Comparison of ENCODE assay signal across 20 cellular contexts in genomic region chr2:31083204-31083993, GRCh38. TPM values are rescaled to one million over a fixed set of nuclear protein-coding genes. Genes with fewer than 3 reads are reported as not detected.
A peak's percentile ranks its signal among the peaks of the same experiment; 100 is the strongest.
DNase-seq lines count a peak whose midpoint lies in the region; ATAC-seq and TF ChIP-seq lines count a peak whose summit lies in the region.
"Had no signal": no experiment of that assay in that cellular context is flagged by ENCODE, and none has a peak within 500 bp of the region (broad histone marks: within the 10 kb centered on the region; RNA-seq: fewer than 3 reads in every experiment).

No MANE protein-coding gene starts in this region.

- no peaks in the 10 kb centered on the region for H3K36me3 Mint-ChIP-seq in type B pancreatic cell
- H3K36me3 Mint-ChIP-seq: CD4-positive, alpha-beta memory T cell had no signal

- H3K36me3 ChIP-seq in liver (ENCODE audit: control insufficient read depth in 4 of 4, insufficient read depth in 3 of 4, low read depth in 1 of 4, low read length in 3 of 4) = no peaks in the 10 kb centered on the region
- H3K36me3 ChIP-seq: BE2C, SJCRH30 had no signal

- no peak for TF ChIP-seq CTCF in epithelial cell of proximal tubule (conservative IDR thresholded peaks at IDR 0.05; ENCODE audit: low read depth, low read length)
- no peak for TF ChIP-seq CTCF in liver (IDR thresholded peaks at IDR 0.05; ENCODE audit: low read depth, low read length, missing input control)
- TF ChIP-seq CTCF in type B pancreatic cell (conservative IDR thresholded peaks at IDR 0.05) = no peak

- DNase-seq in HK-2 (ENCODE audit: unreplicated experiment) = peak; percentile 73
- peak; percentile 96 for DNase-seq in epithelial cell of proximal tubule (ENCODE audit: low read depth)
- DNase-seq in type B pancreatic cell (ENCODE audit: extremely low spot score, unreplicated experiment) = no peak
- no peak for DNase-seq in DMS153 treated with DMSO at 0.1 percent for 48 hours (lab: John Stamatoyannopoulos, UW; ENCODE audit: unreplicated experiment)
- DNase-seq in dermis blood vessel endothelial cell = no peak
- DNase-seq: BE2C; CD4-positive, alpha-beta memory T cell; DMS79 treated with DMSO at 0.1 percent for 48 hours; MV-4-11; NCI-H1417 treated with DMSO at 0.1 percent for 48 hours; NCI-H1930; NCI-H2171; NCI-H446 treated with DMSO at 0.1 percent for 48 hours; NCI-H748 treated with DMSO at 0.1 percent for 48 hours; SJCRH30 had no signal

- H3K4me3 Mint-ChIP-seq in type B pancreatic cell = no peak overlapping the region
- H3K4me3 Mint-ChIP-seq: CD4-positive, alpha-beta memory T cell had no signal

- peaks cover 27% of the 10 kb centered on the region for H3K27me3 Mint-ChIP-seq in type B pancreatic cell

- H3K27me3 ChIP-seq in liver (ENCODE audit: control insufficient read depth in 4 of 4, insufficient read depth in 4 of 4, low read length in 3 of 4) = no peaks in the 10 kb centered on the region
- H3K27me3 ChIP-seq: BE2C had no signal

- H3K4me1 ChIP-seq in liver (ENCODE audit: control insufficient read depth in 4 of 4, insufficient read depth in 4 of 4, low read length in 3 of 4) = no peaks in the 10 kb centered on the region
- H3K4me1 ChIP-seq: SJCRH30 had no signal

- H3K4me3 ChIP-seq in epithelial cell of proximal tubule (ENCODE audit: low read depth, low read length) (peak overlapping the region; percentile 47), liver (ENCODE audit: low read depth in 1 of 3, low read length in 3 of 3) (no peak overlapping the region)
- H3K4me3 ChIP-seq: K562, SJCRH30 had no signal

- peak overlapping the region; percentile 28 for H3K27ac Mint-ChIP-seq in type B pancreatic cell
- H3K27ac Mint-ChIP-seq: CD4-positive, alpha-beta memory T cell had no signal

- H3K9ac ChIP-seq in liver (ENCODE audit: low read depth in 1 of 2, low read length in 2 of 2) = no peak overlapping the region

- H3K9me3 ChIP-seq in liver (ENCODE audit: control insufficient read depth in 4 of 4, low read length in 3 of 4) = peaks cover 0 to 4% (median 1%) of the 10 kb centered on the region in 4 donors
- H3K9me3 ChIP-seq: BE2C, SJCRH30 had no signal

- ATAC-seq in HG03469 (IDR thresholded peaks at IDR 0.05; ENCODE audit: unreplicated experiment) = no peak
- ATAC-seq: K562 had no signal

- no peak overlapping the region for H3K27ac ChIP-seq in liver (ENCODE audit: low read depth in 1 of 2, low read length in 2 of 2)
- H3K27ac ChIP-seq: HL-60, SJCRH30 had no signal

- H3K4me1 Mint-ChIP-seq in type B pancreatic cell (ENCODE audit: unreplicated experiment) = peaks cover 18% of the 10 kb centered on the region
- H3K4me1 Mint-ChIP-seq: CD4-positive, alpha-beta memory T cell had no signal

- no peak for TF ChIP-seq RAD21 in liver (IDR thresholded peaks at IDR 0.05)

- WGBS in liver = 58% methylated on average over 13 of the region's 13 CpGs

- no peaks in the 10 kb centered on the region for H3K9me3 Mint-ChIP-seq in type B pancreatic cell

TF ChIP-seq in liver, 16 proteins besides CTCF, POLR2A, EP300 and RAD21:
- TF ChIP-seq EGR1 (IDR thresholded peaks at IDR 0.05; ENCODE audit: low read depth in 2 of 2) (no peak), FOXA2 (IDR thresholded peaks at IDR 0.05) (no peak), ATF3 (IDR thresholded peaks at IDR 0.05) (no peak), HNF4G (IDR thresholded peaks at IDR 0.05) (no peak), HNF4A (conservative IDR thresholded peaks at IDR 0.05) (peak; percentile 49 to 65), RXRA (IDR thresholded peaks at IDR 0.05) (peak in 1 of 2 donors; percentile 53)

RNA-seq across cellular contexts. Expression of gene GALNT14, which starts 54.8 kb away (rescaled TPM):
- total RNA-seq in epithelial cell of proximal tubule (80.7 and 90.4 TPM in 2 replicates), liver (1 to 10 TPM; 1.1 to 2.0 TPM), type B pancreatic cell (ENCODE audit: low replicate concordance) (5.7 and 7.4 TPM in 2 replicates), dermis blood vessel endothelial cell (0.56 and 1.7 TPM in 2 replicates)
- 1 to 10 TPM in 1 of 2 donors, under 1 TPM in 1; 0.86 to 1.9 TPM for polyA plus RNA-seq in liver
- total RNA-seq: G401, K562, SJCRH30 had no signal
- polyA plus RNA-seq: CD4-positive, alpha-beta memory T cell had no signal

Comparison
In these comparisons a context has a peak if more than half of its experiments do, and no peak if none do; other contexts are left out.
1. DNase-seq: peak in HK-2 (single experiment) and epithelial cell of proximal tubule (single experiment); none in type B pancreatic cell (single experiment), DMS153 treated with DMSO at 0.1 percent for 48 hours (single experiment) and dermis blood vessel endothelial cell (single experiment).